23 cellular contexts compared by ENCODE assay signal in the genomic region with DNA sequence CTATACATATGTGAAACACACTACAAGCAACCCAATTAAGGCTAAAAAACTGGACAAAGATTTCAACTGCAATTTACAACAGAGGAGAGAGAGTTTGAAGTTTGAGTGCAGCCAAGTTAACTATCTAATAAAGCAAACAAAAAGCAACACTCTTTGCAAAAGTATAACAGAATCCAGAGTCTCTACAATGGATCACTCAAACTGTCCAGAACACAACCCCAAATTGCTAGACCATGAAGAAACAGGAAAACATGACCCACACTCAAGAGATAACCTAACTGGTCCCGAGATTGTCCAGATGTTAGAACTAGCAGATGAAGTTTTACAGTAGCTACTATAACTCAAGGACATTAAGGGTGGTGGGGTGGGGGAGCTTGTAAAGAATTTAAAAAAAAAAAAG. TPM values are rescaled to one million over a fixed set of nuclear protein-coding genes. Genes with fewer than 3 reads are reported as not detected.
DNase-seq lines count a peak whose midpoint lies in the region; ATAC-seq, FAIRE-seq and TF ChIP-seq lines count a peak whose summit lies in the region.
"Had no signal": no experiment of that assay in that cellular context is flagged by ENCODE, and none has a peak within 500 bp of the region (broad histone marks: within the 10 kb centered on the region; RNA-seq: fewer than 3 reads in every experiment).

No MANE protein-coding gene starts in this region.

- DNase-seq in activated CD4-positive, alpha-beta memory T cell treated with anti-CD3 and anti-CD28 coated beads, Interleukin-2, amount 10 ng/mL, durations not matched to agents 7 days and 5 days, result no peak
- no peak for DNase-seq in activated CD4-positive, alpha-beta memory T cell treated with anti-CD3 and anti-CD28 coated beads for 36 hours
- DNase-seq in K562 (ENCODE audit: extremely low read depth in 1 of 4, low spot score in 3 of 4) (no peak), osteocyte (ENCODE audit: extremely low spot score, unreplicated experiment) (peak; percentile 0), NCI-H2227 (lab: John Stamatoyannopoulos, UW; ENCODE audit: unreplicated experiment) (no peak), NOMO-1 treated with DMSO at 0.1 percent for 48 hours (lab: John Stamatoyannopoulos, UW; ENCODE audit: unreplicated experiment) (no peak), SIG-M5 treated with dmso at 0.1 percent for 504 hours (lab: John Stamatoyannopoulos, UW; ENCODE audit: unreplicated experiment) (no peak)
- DNase-seq: 8988T; CD4-positive, CD25-positive, alpha-beta regulatory T cell; CD8-positive, alpha-beta memory T cell; COR-L47; DMS 273 treated with DMSO at 0.1 percent for 48 hours; DMS53; DND-41; EL; GOT3; H7; IMR-90; KBM-7 had no signal

- TF ChIP-seq CTCF in HEK293 (tag by site-specific recombination; IDR thresholded peaks at IDR 0.05) (no peak), K562 (IDR thresholded peaks at IDR 0.05 in 2 of 3, conservative IDR thresholded peaks at IDR 0.05 in 1 of 3; ENCODE audit: insufficient read depth in 2 of 3, low read depth in 1 of 3, low read length in 3 of 3) (no peak), osteocyte (IDR thresholded peaks at IDR 0.05) (no peak)

- no peak for FAIRE-seq in K562 (lab: Jason Lieb, UNC)
- FAIRE-seq: GM12878 had no signal

- no peaks in the 10 kb centered on the region for H3K9me1 ChIP-seq in K562 (ENCODE audit: control insufficient read depth, insufficient read depth, low read length)

- ATAC-seq in K562, result no peak
- ATAC-seq: GM12878, HCT116 had no signal

- no peaks in the 10 kb centered on the region for H3K4me1 ChIP-seq in HEK293 (ENCODE audit: control insufficient read depth, insufficient read depth, low read length)
- peaks cover 3 to 7% of the 10 kb centered on the region in 2 experiments; a peak in 4 of 5 replicates for H3K4me1 ChIP-seq in K562 (replicated peaks in 1 of 2; ENCODE audit: control insufficient read depth in 2 of 2, insufficient read depth in 2 of 2, low read length in 2 of 2)

- no peak for TF ChIP-seq EP300 in K562 (IDR thresholded peaks at IDR 0.05; ENCODE audit: low read length)

- no peak overlapping the region for H3K4me2 ChIP-seq in K562 (ENCODE audit: insufficient read depth, low read length)
- H3K4me2 ChIP-seq: BLaER1 treated with 17β-estradiol and CSF1 and Interleukin-3, amounts not matched to agents 10 nM and 100 nM had no signal

- CTCF ChIA-PET in activated CD4-positive, alpha-beta memory T cell treated with anti-CD3 and anti-CD28 coated beads, Interleukin-2, amount 10 ng/mL, durations not matched to agents 7 days and 5 days (lab: Charles Lee), result no interaction called here
- CTCF ChIA-PET in activated CD4-positive, alpha-beta memory T cell treated with anti-CD3 and anti-CD28 coated beads for 36 hours (lab: Charles Lee), result no interaction called here
- CTCF ChIA-PET in HEK293 (lab: Yijun Ruan, JAX), result no interaction called here
- CTCF ChIA-PET in K562 (lab: Yijun Ruan, JAX; ENCODE audit: low intra/inter-chr PET ratio), result no interaction called here

- TF ChIP-seq POLR2A in K562 (conservative IDR thresholded peaks at IDR 0.05), result no peak

- no peaks in the 10 kb centered on the region for H3K9me3 ChIP-seq in HEK293 (ENCODE audit: control insufficient read depth, insufficient read depth, low read depth, low read length)
- 0 out of 2 replicates have a peak, but pooled peaks cover 1% of the 10 kb centered on the region for H3K9me3 ChIP-seq in K562 (replicated peaks; ENCODE audit: control insufficient read depth, insufficient read depth, low read depth, low read length)

- H3K27ac ChIP-seq in HEK293 (ENCODE audit: extremely low read depth, low read depth, low read length) (no peak overlapping the region), K562 (ENCODE audit: extremely low read depth, low read depth, low read length) (no peak overlapping the region)
- H3K27ac ChIP-seq: BLaER1 treated with 17β-estradiol and CSF1 and Interleukin-3, amounts not matched to agents 10 nM and 100 nM had no signal

- no peak overlapping the region for H2AFZ ChIP-seq in K562 (ENCODE audit: low read depth, low read length)

- in situ Hi-C loops in K562 (cut with MboI), result no loop called here

- no peak overlapping the region for H3K9ac ChIP-seq in K562 (ENCODE audit: insufficient read depth in 1 of 2, low read depth in 2 of 2, low read length in 2 of 2)
- H3K9ac ChIP-seq: BLaER1 treated with 17β-estradiol and CSF1 and Interleukin-3, amounts not matched to agents 10 nM and 100 nM had no signal

- H3K27me3 Mint-ChIP-seq in activated CD4-positive, alpha-beta memory T cell treated with anti-CD3 and anti-CD28 coated beads, Interleukin-2, amount 10 ng/mL, durations not matched to agents 7 days and 5 days, result no peaks in the 10 kb centered on the region
- no peaks in the 10 kb centered on the region for H3K27me3 Mint-ChIP-seq in activated CD4-positive, alpha-beta memory T cell treated with anti-CD3 and anti-CD28 coated beads for 36 hours
- no peaks in the 10 kb centered on the region for H3K27me3 Mint-ChIP-seq in osteocyte (ENCODE audit: unreplicated experiment)
- H3K27me3 Mint-ChIP-seq: CD4-positive, CD25-positive, alpha-beta regulatory T cell; CD8-positive, alpha-beta memory T cell had no signal

- no TSS peak for BruUV-seq in K562 (replicated peaks; lab: Mats Ljungman, UMichigan)

- peaks cover 14% of the 10 kb centered on the region for H3K4me1 Mint-ChIP-seq in activated CD4-positive, alpha-beta memory T cell treated with anti-CD3 and anti-CD28 coated beads, Interleukin-2, amount 10 ng/mL, durations not matched to agents 7 days and 5 days
- H3K4me1 Mint-ChIP-seq in activated CD4-positive, alpha-beta memory T cell treated with anti-CD3 and anti-CD28 coated beads for 36 hours (ENCODE audit: low read depth), result peaks cover 18% of the 10 kb centered on the region
- H3K4me1 Mint-ChIP-seq in osteocyte (ENCODE audit: unreplicated experiment), result no peaks in the 10 kb centered on the region

- intact Hi-C loops in activated CD4-positive, alpha-beta memory T cell treated with anti-CD3 and anti-CD28 coated beads for 36 hours (cut with micrococcal nuclease), result loop anchor here (10.0 kb wide), 1 partner anchor 165 kb away; no protein-coding TSS in a partner anchor
- intact Hi-C loops in K562 (cut with micrococcal nuclease), result no loop called here

- H3K27ac Mint-ChIP-seq in activated CD4-positive, alpha-beta memory T cell treated with anti-CD3 and anti-CD28 coated beads, Interleukin-2, amount 10 ng/mL, durations not matched to agents 7 days and 5 days, result peak overlapping the region; percentile 4
- no peak overlapping the region for H3K27ac Mint-ChIP-seq in activated CD4-positive, alpha-beta memory T cell treated with anti-CD3 and anti-CD28 coated beads for 36 hours
- H3K27ac Mint-ChIP-seq in osteocyte (ENCODE audit: unreplicated experiment), result no peak overlapping the region

- peaks cover 4 to 26% of the 10 kb centered on the region in 2 experiments; a peak in 2 of 3 replicates for H3K36me3 ChIP-seq in HEK293 (ENCODE audit: control insufficient read depth in 2 of 2, insufficient read depth in 1 of 2, low read length in 2 of 2)
- H3K36me3 ChIP-seq in K562 (ENCODE audit: control insufficient read depth, insufficient read depth, low read length), result peaks cover 38% of the 10 kb centered on the region

- no peak overlapping the region for H3K4me3 Mint-ChIP-seq in activated CD4-positive, alpha-beta memory T cell treated with anti-CD3 and anti-CD28 coated beads, Interleukin-2, amount 10 ng/mL, durations not matched to agents 7 days and 5 days
- H3K4me3 Mint-ChIP-seq in activated CD4-positive, alpha-beta memory T cell treated with anti-CD3 and anti-CD28 coated beads for 36 hours, result no peak overlapping the region
- no peak overlapping the region for H3K4me3 Mint-ChIP-seq in osteocyte (ENCODE audit: unreplicated experiment)
- H3K4me3 Mint-ChIP-seq: CD4-positive, CD25-positive, alpha-beta regulatory T cell; CD8-positive, alpha-beta memory T cell had no signal

- H3K4me3 ChIP-seq in HEK293 (ENCODE audit: low read depth, low read length) (no peak overlapping the region), K562 (no peak overlapping the region)
- H3K4me3 ChIP-seq: BLaER1 treated with 17β-estradiol and CSF1 and Interleukin-3, amounts not matched to agents 10 nM and 100 nM; GM12878 had no signal

- WGBS in K562 (ENCODE audit: insufficient coverage, low coverage, missing lambda C conversion rate), result 69% methylated on average over 1 of the region's 1 CpG

- H4K20me1 ChIP-seq in K562 (replicated peaks; ENCODE audit: control insufficient read depth, insufficient read depth, low read length), result no peaks in the 10 kb centered on the region
- H4K20me1 ChIP-seq: BLaER1 treated with 17β-estradiol and CSF1 and Interleukin-3, amounts not matched to agents 10 nM and 100 nM had no signal

- H3K79me2 ChIP-seq in K562 (ENCODE audit: control insufficient read depth, insufficient read depth, low read length), result no peaks in the 10 kb centered on the region

- peaks cover 5% of the 10 kb centered on the region for H3K9me3 Mint-ChIP-seq in activated CD4-positive, alpha-beta memory T cell treated with anti-CD3 and anti-CD28 coated beads, Interleukin-2, amount 10 ng/mL, durations not matched to agents 7 days and 5 days
- peaks cover 9% of the 10 kb centered on the region for H3K9me3 Mint-ChIP-seq in activated CD4-positive, alpha-beta memory T cell treated with anti-CD3 and anti-CD28 coated beads for 36 hours
- H3K9me3 Mint-ChIP-seq in osteocyte (ENCODE audit: unreplicated experiment), result peaks cover 5% of the 10 kb centered on the region

- TF ChIP-seq RAD21 in K562 (CRISPR knock-in tag; conservative IDR thresholded peaks at IDR 0.05 in 1 of 2, IDR thresholded peaks at IDR 0.05 in 1 of 2), result no peak

- POLR2A ChIA-PET in activated CD4-positive, alpha-beta memory T cell treated with anti-CD3 and anti-CD28 coated beads, Interleukin-2, amount 10 ng/mL, durations not matched to agents 7 days and 5 days (lab: Charles Lee), result interaction anchor here (0.7 to 5.6 kb wide), 3 partner anchors 12 to 89 kb away, joined by 3 to 26 read pairs (median 3); a partner anchor contains a TSS
- POLR2A ChIA-PET in activated CD4-positive, alpha-beta memory T cell treated with anti-CD3 and anti-CD28 coated beads for 36 hours (lab: Charles Lee), result no interaction called here
- POLR2A ChIA-PET in HEK293 (lab: Yijun Ruan, JAX), result no interaction called here
- POLR2A ChIA-PET in K562 (lab: Yijun Ruan, JAX), result no interaction called here

- H3K36me3 Mint-ChIP-seq in activated CD4-positive, alpha-beta memory T cell treated with anti-CD3 and anti-CD28 coated beads, Interleukin-2, amount 10 ng/mL, durations not matched to agents 7 days and 5 days (ENCODE audit: low read depth), result peaks cover 74% of the 10 kb centered on the region
- H3K36me3 Mint-ChIP-seq in activated CD4-positive, alpha-beta memory T cell treated with anti-CD3 and anti-CD28 coated beads for 36 hours, result peaks cover 41% of the 10 kb centered on the region
- peaks cover 10% of the 10 kb centered on the region for H3K36me3 Mint-ChIP-seq in osteocyte (ENCODE audit: unreplicated experiment)

- no peaks in the 10 kb centered on the region for H3K27me3 ChIP-seq in K562 (ENCODE audit: control insufficient read depth in 2 of 2, insufficient read depth in 2 of 2, low read length in 2 of 2)
- H3K27me3 ChIP-seq: BLaER1 treated with 17β-estradiol and CSF1 and Interleukin-3, amounts not matched to agents 10 nM and 100 nM had no signal

RNA-seq across cellular contexts. Expression of a gene that starts 14.8 kb away (rescaled TPM):
- total RNA-seq in activated CD4-positive, alpha-beta memory T cell treated with anti-CD3 and anti-CD28 coated beads, Interleukin-2, amount 10 ng/mL, durations not matched to agents 7 days and 5 days, result 10 to 100 TPM; 49.2 to 53.5 TPM
- total RNA-seq in activated CD4-positive, alpha-beta memory T cell treated with anti-CD3 and anti-CD28 coated beads for 36 hours, result 10 to 100 TPM; 18.7 to 22.1 TPM
- total RNA-seq in K562 (2011; cell fraction: chromatin; rRNA removed; ENCODE audit: low replicate concordance), result 70.5 and 110 TPM in 2 replicates
- 48.2 and 53.4 TPM in 2 replicates for total RNA-seq in K562 (2011; cell fraction: nucleolus; rRNA removed)
- total RNA-seq in K562 (2011; cell fraction: nucleoplasm; rRNA removed), result 85.0 and 108 TPM in 2 replicates
- total RNA-seq in K562 (2014; rRNA removed) (14.8 and 17.7 TPM in 2 replicates), K562 (2014; rRNA removed; fragmentation: Illumina TruSeq; extraction: Trizol) (25.2 and 27.9 TPM in 2 replicates), K562 (2015; rRNA removed; fragmentation: Illumina TruSeq; extraction: Trizol) (23.1 and 24.6 TPM in 2 replicates), K562 (2021) (19.4 and 20.7 TPM in 2 replicates), osteocyte (8.8 and 10.0 TPM in 2 replicates)
- polyA plus RNA-seq in K562 (2011; rRNA removed) (35.2 and 38.8 TPM in 2 replicates), K562 (2014; fragmentation: Illumina TruSeq; extraction: Trizol) (14.4 and 18.1 TPM in 2 replicates), K562 (2014; fragmentation: Nextera tagmentation; extraction: Ambion mirVana) (1 to 10 TPM; 6.3 to 8.1 TPM), K562 (2014; rRNA removed) (28.0 and 31.4 TPM in 2 replicates)
- 9.2 and 15.7 TPM in 2 replicates for polyA plus RNA-seq in K562 (2011; cell fraction: cytosol; rRNA removed)
- 71.2 and 105 TPM in 2 replicates for polyA plus RNA-seq in K562 (2011; cell fraction: nucleus; rRNA removed)
- polyA plus RNA-seq in K562 (2012), result 19.2 and 35.7 TPM in 2 replicates
- polyA minus RNA-seq in K562 (2011; rRNA and poly(A)+ RNA removed), result 20.7 and 23.9 TPM in 2 replicates
- polyA minus RNA-seq in K562 (2011; cell fraction: cytosol; rRNA and poly(A)+ RNA removed), result 6.7 and 13.5 TPM in 2 replicates
- polyA minus RNA-seq in K562 (2011; cell fraction: nucleus; rRNA and poly(A)+ RNA removed), result 36.8 and 48.9 TPM in 2 replicates

RNA-seq across cellular contexts. Expression of a gene that starts 50.9 kb away (rescaled TPM):
- total RNA-seq in activated CD4-positive, alpha-beta memory T cell treated with anti-CD3 and anti-CD28 coated beads, Interleukin-2, amount 10 ng/mL, durations not matched to agents 7 days and 5 days, result 10 to 100 TPM; 57.8 to 58.3 TPM
- total RNA-seq in activated CD4-positive, alpha-beta memory T cell treated with anti-CD3 and anti-CD28 coated beads for 36 hours, result 10 to 100 TPM; 40.8 to 43.5 TPM
- total RNA-seq in K562 (2011; cell fraction: chromatin; rRNA removed; ENCODE audit: low replicate concordance), result 30.5 and 81.2 TPM in 2 replicates
- total RNA-seq in K562 (2011; cell fraction: nucleolus; rRNA removed), result 12.3 and 17.6 TPM in 2 replicates
- total RNA-seq in K562 (2011; cell fraction: nucleoplasm; rRNA removed), result 29.3 and 33.4 TPM in 2 replicates
- total RNA-seq in K562 (2014; rRNA removed), result 21.3 and 23.2 TPM in 2 replicates
- 43.8 and 51.7 TPM in 2 replicates for total RNA-seq in K562 (2014; rRNA removed; fragmentation: Illumina TruSeq; extraction: Trizol)
- total RNA-seq in K562 (2015; rRNA removed; fragmentation: Illumina TruSeq; extraction: Trizol), result 32.8 and 34.8 TPM in 2 replicates
- total RNA-seq in K562 (2021), result 37.1 and 42.8 TPM in 2 replicates
- 25.7 and 35.1 TPM in 2 replicates for polyA plus RNA-seq in K562 (2011; rRNA removed)
- 5.4 and 13.4 TPM in 2 replicates for polyA plus RNA-seq in K562 (2011; cell fraction: cytosol; rRNA removed)
- polyA plus RNA-seq in K562 (2011; cell fraction: nucleus; rRNA removed), result 19.0 and 25.8 TPM in 2 replicates
- polyA plus RNA-seq in K562 (2012), result 19.3 and 21.7 TPM in 2 replicates
- 19.5 and 21.3 TPM in 2 replicates for polyA plus RNA-seq in K562 (2014; fragmentation: Illumina TruSeq; extraction: Trizol)
- 1 to 10 TPM; 7.2 to 7.6 TPM for polyA plus RNA-seq in K562 (2014; fragmentation: Nextera tagmentation; extraction: Ambion mirVana)
- 9.7 and 10.3 TPM in 2 replicates for polyA plus RNA-seq in K562 (2014; rRNA removed)
- 264 and 284 TPM in 2 replicates for polyA minus RNA-seq in K562 (2011; rRNA and poly(A)+ RNA removed)
- 62.5 and 81.2 TPM in 2 replicates for polyA minus RNA-seq in K562 (2011; cell fraction: cytosol; rRNA and poly(A)+ RNA removed)
- polyA minus RNA-seq in K562 (2011; cell fraction: nucleus; rRNA and poly(A)+ RNA removed), result 16.8 and 43.3 TPM in 2 replicates
- total RNA-seq in osteocyte, result 63.8 and 66.4 TPM in 2 replicates
